In the genomic region with DNA sequence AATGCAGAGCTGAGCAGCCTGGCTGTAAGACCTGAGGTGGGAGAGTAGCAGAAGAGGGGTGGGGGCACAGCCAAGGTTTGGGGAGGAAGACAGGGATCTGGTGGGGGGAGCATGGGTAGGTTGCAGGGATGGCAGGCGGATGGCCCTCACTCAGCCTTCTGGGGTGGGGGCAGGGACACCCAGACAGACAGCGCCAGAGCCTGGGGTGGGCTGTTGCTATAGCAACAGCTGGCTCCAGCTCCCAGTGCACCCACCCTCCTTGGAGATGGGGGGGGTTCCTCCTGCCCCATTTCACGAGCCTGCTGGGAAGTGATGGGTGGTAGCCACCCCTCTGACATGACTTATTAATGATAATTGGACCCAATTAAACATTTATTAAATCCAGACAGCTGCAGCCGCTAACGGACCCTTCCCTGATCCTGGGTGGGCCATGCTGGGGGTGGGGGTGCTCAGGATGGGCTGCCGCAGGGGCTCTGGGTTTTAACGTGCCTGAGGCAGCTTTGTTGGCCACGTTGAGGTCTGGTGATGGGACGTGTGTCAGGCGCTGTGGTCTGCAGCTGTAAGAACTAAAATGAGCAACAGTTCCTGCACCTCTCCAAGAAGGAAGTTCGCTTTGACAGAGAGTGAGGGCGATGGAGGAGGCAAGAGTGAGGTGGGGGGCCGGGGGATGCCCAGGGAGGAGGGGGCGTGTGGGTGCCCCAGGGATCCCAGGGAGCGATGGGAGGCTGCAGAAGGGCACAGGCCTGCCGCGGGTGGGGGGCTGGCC, we compare ENCODE assay signal across 1 cellular context.
TF ChIP-seq lines count a peak whose summit lies in the region.

No MANE protein-coding gene starts in this region.

TF ChIP-seq in GM23338, 12 proteins besides CTCF, POLR2A, EP300 and RAD21 (continued from another document):
- TF ChIP-seq REST (IDR thresholded peaks at IDR 0.05; ENCODE audit: unreplicated experiment) (no peak), POLR2AphosphoS5 (IDR thresholded peaks at IDR 0.05; ENCODE audit: low read depth) (no peak), STAT1 (IDR thresholded peaks at IDR 0.05; ENCODE audit: unreplicated experiment) (no peak), CREB1 (CRISPR knock-in tag; IDR thresholded peaks at IDR 0.05; ENCODE audit: low read depth) (no peak), ZNF331 (CRISPR knock-in tag; IDR thresholded peaks at IDR 0.05; ENCODE audit: low read depth) (no peak), EZH2phosphoT487 (IDR thresholded peaks at IDR 0.05; ENCODE audit: unreplicated experiment) (no peak), ZNF114 (CRISPR knock-in tag; IDR thresholded peaks at IDR 0.05) (no peak)
- TF ChIP-seq, protein P1, sequence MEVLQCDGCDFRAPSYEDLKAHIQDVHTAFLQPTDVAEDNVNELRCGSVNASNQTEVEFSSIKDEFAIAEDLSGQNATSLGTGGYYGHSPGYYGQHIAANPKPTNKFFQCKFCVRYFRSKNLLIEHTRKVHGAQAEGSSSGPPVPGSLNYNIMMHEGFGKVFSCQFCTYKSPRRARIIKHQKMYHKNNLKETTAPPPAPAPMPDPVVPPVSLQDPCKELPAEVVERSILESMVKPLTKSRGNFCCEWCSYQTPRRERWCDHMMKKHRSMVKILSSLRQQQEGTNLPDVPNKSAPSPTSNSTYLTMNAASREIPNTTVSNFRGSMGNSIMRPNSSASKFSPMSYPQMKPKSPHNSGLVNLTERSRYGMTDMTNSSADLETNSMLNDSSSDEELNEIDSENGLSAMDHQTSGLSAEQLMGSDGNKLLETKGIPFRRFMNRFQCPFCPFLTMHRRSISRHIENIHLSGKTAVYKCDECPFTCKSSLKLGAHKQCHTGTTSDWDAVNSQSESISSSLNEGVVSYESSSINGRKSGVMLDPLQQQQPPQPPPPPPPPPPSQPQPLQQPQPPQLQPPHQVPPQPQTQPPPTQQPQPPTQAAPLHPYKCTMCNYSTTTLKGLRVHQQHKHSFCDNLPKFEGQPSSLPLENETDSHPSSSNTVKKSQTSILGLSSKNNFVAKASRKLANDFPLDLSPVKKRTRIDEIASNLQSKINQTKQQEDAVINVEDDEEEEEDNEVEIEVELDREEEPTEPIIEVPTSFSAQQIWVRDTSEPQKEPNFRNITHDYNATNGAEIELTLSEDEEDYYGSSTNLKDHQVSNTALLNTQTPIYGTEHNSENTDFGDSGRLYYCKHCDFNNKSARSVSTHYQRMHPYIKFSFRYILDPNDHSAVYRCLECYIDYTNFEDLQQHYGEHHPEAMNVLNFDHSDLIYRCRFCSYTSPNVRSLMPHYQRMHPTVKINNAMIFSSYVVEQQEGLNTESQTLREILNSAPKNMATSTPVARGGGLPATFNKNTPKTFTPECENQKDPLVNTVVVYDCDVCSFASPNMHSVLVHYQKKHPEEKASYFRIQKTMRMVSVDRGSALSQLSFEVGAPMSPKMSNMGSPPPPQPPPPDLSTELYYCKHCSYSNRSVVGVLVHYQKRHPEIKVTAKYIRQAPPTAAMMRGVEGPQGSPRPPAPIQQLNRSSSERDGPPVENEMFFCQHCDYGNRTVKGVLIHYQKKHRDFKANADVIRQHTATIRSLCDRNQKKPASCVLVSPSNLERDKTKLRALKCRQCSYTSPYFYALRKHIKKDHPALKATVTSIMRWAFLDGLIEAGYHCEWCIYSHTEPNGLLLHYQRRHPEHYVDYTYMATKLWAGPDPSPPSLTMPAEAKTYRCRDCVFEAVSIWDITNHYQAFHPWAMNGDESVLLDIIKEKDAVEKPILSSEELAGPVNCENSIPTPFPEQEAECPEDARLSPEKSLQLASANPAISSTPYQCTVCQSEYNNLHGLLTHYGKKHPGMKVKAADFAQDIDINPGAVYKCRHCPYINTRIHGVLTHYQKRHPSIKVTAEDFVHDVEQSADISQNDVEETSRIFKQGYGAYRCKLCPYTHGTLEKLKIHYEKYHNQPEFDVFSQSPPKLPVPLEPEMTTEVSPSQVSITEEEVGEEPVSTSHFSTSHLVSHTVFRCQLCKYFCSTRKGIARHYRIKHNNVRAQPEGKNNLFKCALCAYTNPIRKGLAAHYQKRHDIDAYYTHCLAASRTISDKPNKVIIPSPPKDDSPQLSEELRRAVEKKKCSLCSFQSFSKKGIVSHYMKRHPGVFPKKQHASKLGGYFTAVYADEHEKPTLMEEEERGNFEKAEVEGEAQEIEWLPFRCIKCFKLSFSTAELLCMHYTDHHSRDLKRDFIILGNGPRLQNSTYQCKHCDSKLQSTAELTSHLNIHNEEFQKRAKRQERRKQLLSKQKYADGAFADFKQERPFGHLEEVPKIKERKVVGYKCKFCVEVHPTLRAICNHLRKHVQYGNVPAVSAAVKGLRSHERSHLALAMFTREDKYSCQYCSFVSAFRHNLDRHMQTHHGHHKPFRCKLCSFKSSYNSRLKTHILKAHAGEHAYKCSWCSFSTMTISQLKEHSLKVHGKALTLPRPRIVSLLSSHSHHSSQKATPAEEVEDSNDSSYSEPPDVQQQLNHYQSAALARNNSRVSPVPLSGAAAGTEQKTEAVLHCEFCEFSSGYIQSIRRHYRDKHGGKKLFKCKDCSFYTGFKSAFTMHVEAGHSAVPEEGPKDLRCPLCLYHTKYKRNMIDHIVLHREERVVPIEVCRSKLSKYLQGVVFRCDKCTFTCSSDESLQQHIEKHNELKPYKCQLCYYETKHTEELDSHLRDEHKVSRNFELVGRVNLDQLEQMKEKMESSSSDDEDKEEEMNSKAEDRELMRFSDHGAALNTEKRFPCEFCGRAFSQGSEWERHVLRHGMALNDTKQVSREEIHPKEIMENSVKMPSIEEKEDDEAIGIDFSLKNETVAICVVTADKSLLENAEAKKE (CRISPR knock-in tag; IDR thresholded peaks at IDR 0.05) = no peak
